ENCODE assay signal across 8 cellular contexts in genomic region chr9:101486693-101487442, GRCh38. TPM values are rescaled to one million over a fixed set of nuclear protein-coding genes. Genes with fewer than 3 reads are reported as not detected.
DNase-seq lines count a peak whose midpoint lies in the region; ATAC-seq and TF ChIP-seq lines count a peak whose summit lies in the region.

No MANE protein-coding gene starts in this region.

- peaks cover 6% of the 10 kb centered on the region for H3K4me1 Mint-ChIP-seq in activated naive CD8-positive, alpha-beta T cell treated with anti-CD3 and anti-CD28 coated beads, Interleukin-2, amount 50 U/mL, for 24 hours

- peak overlapping the region; percentile 68 for H3K4me3 Mint-ChIP-seq in activated naive CD8-positive, alpha-beta T cell treated with anti-CD3 and anti-CD28 coated beads, Interleukin-2, amount 50 U/mL, for 24 hours

- H3K27ac Mint-ChIP-seq in activated naive CD8-positive, alpha-beta T cell treated with anti-CD3 and anti-CD28 coated beads, Interleukin-2, amount 50 U/mL, for 24 hours = no peak overlapping the region

- no peak for TF ChIP-seq CTCF in omental fat pad (IDR thresholded peaks at IDR 0.05)

- peak; percentile 71 for DNase-seq in ELF-1 (ENCODE audit: low read depth, low spot score)
- DNase-seq in NCI-H2081 (lab: John Stamatoyannopoulos, UW) = peak; percentile 80 to 89
- DNase-seq in activated naive CD8-positive, alpha-beta T cell treated with anti-CD3 and anti-CD28 coated beads, Interleukin-2, amount 50 U/mL, for 24 hours = peak; percentile 21
- DNase-seq in head of caudate nucleus = peak; percentile 58 to 94 (median 85)
- DNase-seq in omental fat pad (ENCODE audit: low spot score) = no peak
- no peak for DNase-seq in activated CD4-positive, CD25-positive, alpha-beta regulatory T cell (lab: John Stamatoyannopoulos, UW)

- H3K36me3 Mint-ChIP-seq in activated naive CD8-positive, alpha-beta T cell treated with anti-CD3 and anti-CD28 coated beads, Interleukin-2, amount 50 U/mL, for 24 hours (ENCODE audit: low read depth) = no peaks in the 10 kb centered on the region

- H3K9me3 Mint-ChIP-seq in activated naive CD8-positive, alpha-beta T cell treated with anti-CD3 and anti-CD28 coated beads, Interleukin-2, amount 50 U/mL, for 24 hours = no peaks in the 10 kb centered on the region

- peak; percentile 77 for ATAC-seq in activated naive CD8-positive, alpha-beta T cell treated with anti-CD3 and anti-CD28 coated beads, Interleukin-2, amount 50 U/mL, for 24 hours
- ATAC-seq in omental fat pad (ENCODE audit: low FRiP score) (peak; percentile 92), GM21717 (IDR thresholded peaks at IDR 0.05; ENCODE audit: unreplicated experiment) (no peak), HG02852 (IDR thresholded peaks at IDR 0.05; ENCODE audit: unreplicated experiment) (no peak)

- H3K27me3 Mint-ChIP-seq in activated naive CD8-positive, alpha-beta T cell treated with anti-CD3 and anti-CD28 coated beads, Interleukin-2, amount 50 U/mL, for 24 hours = peaks cover 49% of the 10 kb centered on the region

- intact Hi-C loops in head of caudate nucleus (cut with DNase I) = loop anchor here (2.0 kb wide), 1 partner anchor 18 kb away; no protein-coding TSS in a partner anchor

RNA-seq across cellular contexts. Expression of gene RNF20, which starts 46.8 kb away (rescaled TPM):
- total RNA-seq in omental fat pad = 10 to 100 TPM; 14.2 to 25.4 (median 19.8) TPM

RNA-seq across cellular contexts. Expression of gene ALDOB, which starts 51.3 kb away (rescaled TPM):
- under 1 TPM in 1 of 4 donors, not detected in 3; 0.38 TPM for total RNA-seq in omental fat pad

Comparison
In these comparisons a context has a peak if more than half of its experiments do, and no peak if none do; other contexts are left out.
1. DNase-seq: peak in ELF-1 (single experiment), NCI-H2081 (2 of 2), activated naive CD8-positive, alpha-beta T cell treated with anti-CD3 and anti-CD28 coated beads, Interleukin-2, amount 50 U/mL, for 24 hours (single experiment) and head of caudate nucleus (42 of 42); none in omental fat pad (single experiment) and activated CD4-positive, CD25-positive, alpha-beta regulatory T cell (0 of 4).
2. ATAC-seq: peak in activated naive CD8-positive, alpha-beta T cell treated with anti-CD3 and anti-CD28 coated beads, Interleukin-2, amount 50 U/mL, for 24 hours (single experiment) and omental fat pad (single experiment); none in GM21717 (single experiment) and HG02852 (single experiment).